In the genomic region with DNA sequence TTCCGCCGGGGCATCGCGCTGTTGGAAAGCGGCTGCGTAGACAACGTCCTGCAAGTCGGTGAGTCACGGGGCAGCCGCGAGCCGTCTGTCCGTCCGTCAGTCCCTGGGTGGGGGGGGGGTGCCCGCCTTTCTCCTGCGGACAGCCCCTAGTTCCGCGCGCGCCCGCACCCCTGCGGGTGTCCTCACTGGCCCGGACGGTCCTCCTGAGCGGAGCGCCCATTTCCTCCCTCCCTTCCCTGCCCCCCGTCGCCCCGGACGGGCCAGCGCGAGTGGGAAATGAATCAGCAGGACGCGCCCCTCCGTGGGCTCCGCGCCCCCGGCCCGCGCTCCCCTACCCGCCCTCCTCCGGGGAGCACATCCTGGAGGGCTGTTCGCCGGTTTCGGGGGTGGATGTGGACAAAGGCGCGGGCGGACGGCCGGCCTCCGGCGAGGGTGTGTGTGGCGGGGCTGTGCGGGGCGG, we compare ENCODE assay signal across 1 cellular context.
TF ChIP-seq lines count a peak whose summit lies in the region.

No MANE protein-coding gene starts in this region.

TF ChIP-seq in HEK293, 187 proteins besides CTCF, POLR2A, EP300 and RAD21 (continued from another document and continues in another):
- TF ChIP-seq, protein P1, sequence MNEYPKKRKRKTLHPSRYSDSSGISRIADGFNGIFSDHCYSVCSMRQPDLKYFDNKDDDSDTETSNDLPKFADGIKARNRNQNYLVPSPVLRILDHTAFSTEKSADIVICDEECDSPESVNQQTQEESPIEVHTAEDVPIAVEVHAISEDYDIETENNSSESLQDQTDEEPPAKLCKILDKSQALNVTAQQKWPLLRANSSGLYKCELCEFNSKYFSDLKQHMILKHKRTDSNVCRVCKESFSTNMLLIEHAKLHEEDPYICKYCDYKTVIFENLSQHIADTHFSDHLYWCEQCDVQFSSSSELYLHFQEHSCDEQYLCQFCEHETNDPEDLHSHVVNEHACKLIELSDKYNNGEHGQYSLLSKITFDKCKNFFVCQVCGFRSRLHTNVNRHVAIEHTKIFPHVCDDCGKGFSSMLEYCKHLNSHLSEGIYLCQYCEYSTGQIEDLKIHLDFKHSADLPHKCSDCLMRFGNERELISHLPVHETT (tag by site-specific recombination; IDR thresholded peaks at IDR 0.05): no peak
- TF ChIP-seq ZNF341 (tag by site-specific recombination; IDR thresholded peaks at IDR 0.05; ENCODE audit: low read depth) (0 out of 2 replicates have a peak, but pooled peaks have one; percentile 11), REPIN1 (tag by site-specific recombination; IDR thresholded peaks at IDR 0.05; ENCODE audit: low read depth) (no peak), ZNF626 (tag by site-specific recombination; IDR thresholded peaks at IDR 0.05) (no peak), ZNF677 (tag by site-specific recombination; IDR thresholded peaks at IDR 0.05) (no peak), ZBTB1 (tag by site-specific recombination; IDR thresholded peaks at IDR 0.05) (no peak), ZNF133 (tag by site-specific recombination; IDR thresholded peaks at IDR 0.05) (no peak), RBAK (tag by site-specific recombination; IDR thresholded peaks at IDR 0.05) (no peak), KLF1 (tag by site-specific recombination; IDR thresholded peaks at IDR 0.05) (peak; percentile 35), ZBTB17 (tag by site-specific recombination; IDR thresholded peaks at IDR 0.05) (no peak), ZNF174 (tag by site-specific recombination; IDR thresholded peaks at IDR 0.05) (no peak), ZNF324 (tag by site-specific recombination; IDR thresholded peaks at IDR 0.05) (no peak), ZBTB8A (tag by site-specific recombination; IDR thresholded peaks at IDR 0.05) (peak; percentile 76), ZNF169 (tag by site-specific recombination; IDR thresholded peaks at IDR 0.05) (no peak), ZNF433 (tag by site-specific recombination; IDR thresholded peaks at IDR 0.05; ENCODE audit: low read depth) (no peak), OSR2 (tag by site-specific recombination; IDR thresholded peaks at IDR 0.05) (no peak), ZBTB7A (tag by site-specific recombination; IDR thresholded peaks at IDR 0.05; ENCODE audit: low read depth) (no peak), EGR2 (tag by site-specific recombination; IDR thresholded peaks at IDR 0.05; ENCODE audit: low read depth) (peak; percentile 92), ZNF658 (tag by site-specific recombination; IDR thresholded peaks at IDR 0.05) (no peak), ZNF37A (tag by site-specific recombination; IDR thresholded peaks at IDR 0.05) (no peak), ZSCAN30 (tag by site-specific recombination; IDR thresholded peaks at IDR 0.05) (peak; percentile 10; the same call in 1 of the 2 replicates), KLF9 (tag by site-specific recombination; IDR thresholded peaks at IDR 0.05; ENCODE audit: low read depth) (peak; percentile 50), GLIS2 (tag by site-specific recombination; IDR thresholded peaks at IDR 0.05) (peak; percentile 93), ZNF366 (tag by site-specific recombination; conservative IDR thresholded peaks at IDR 0.05) (no peak), ZNF274 (IDR thresholded peaks at IDR 0.05; ENCODE audit: low read length) (no peak), ZNF274 (tag by site-specific recombination; IDR thresholded peaks at IDR 0.05; ENCODE audit: borderline replicate concordance) (no peak), ZNF2 (tag by site-specific recombination; IDR thresholded peaks at IDR 0.05) (peak; percentile 50; the same call in 1 of the 2 replicates), ZNF23 (tag by site-specific recombination; IDR thresholded peaks at IDR 0.05; ENCODE audit: borderline replicate concordance) (no peak), ZNF558 (tag by site-specific recombination; IDR thresholded peaks at IDR 0.05) (no peak), ZNF404 (tag by site-specific recombination; IDR thresholded peaks at IDR 0.05) (no peak), BCL11B (tag by site-specific recombination; IDR thresholded peaks at IDR 0.05; ENCODE audit: low read depth) (0 out of 2 replicates have a peak, but pooled peaks have one; percentile 23), ZEB2 (tag by site-specific recombination; IDR thresholded peaks at IDR 0.05) (peak; percentile 42; the same call in 1 of the 2 replicates), ZNF530 (tag by site-specific recombination; IDR thresholded peaks at IDR 0.05; ENCODE audit: low read depth) (no peak)
- TF ChIP-seq, protein P2, sequence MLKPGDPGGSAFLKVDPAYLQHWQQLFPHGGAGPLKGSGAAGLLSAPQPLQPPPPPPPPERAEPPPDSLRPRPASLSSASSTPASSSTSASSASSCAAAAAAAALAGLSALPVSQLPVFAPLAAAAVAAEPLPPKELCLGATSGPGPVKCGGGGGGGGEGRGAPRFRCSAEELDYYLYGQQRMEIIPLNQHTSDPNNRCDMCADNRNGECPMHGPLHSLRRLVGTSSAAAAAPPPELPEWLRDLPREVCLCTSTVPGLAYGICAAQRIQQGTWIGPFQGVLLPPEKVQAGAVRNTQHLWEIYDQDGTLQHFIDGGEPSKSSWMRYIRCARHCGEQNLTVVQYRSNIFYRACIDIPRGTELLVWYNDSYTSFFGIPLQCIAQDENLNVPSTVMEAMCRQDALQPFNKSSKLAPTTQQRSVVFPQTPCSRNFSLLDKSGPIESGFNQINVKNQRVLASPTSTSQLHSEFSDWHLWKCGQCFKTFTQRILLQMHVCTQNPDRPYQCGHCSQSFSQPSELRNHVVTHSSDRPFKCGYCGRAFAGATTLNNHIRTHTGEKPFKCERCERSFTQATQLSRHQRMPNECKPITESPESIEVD (tag by site-specific recombination; IDR thresholded peaks at IDR 0.05): no peak
- TF ChIP-seq, protein P3, sequence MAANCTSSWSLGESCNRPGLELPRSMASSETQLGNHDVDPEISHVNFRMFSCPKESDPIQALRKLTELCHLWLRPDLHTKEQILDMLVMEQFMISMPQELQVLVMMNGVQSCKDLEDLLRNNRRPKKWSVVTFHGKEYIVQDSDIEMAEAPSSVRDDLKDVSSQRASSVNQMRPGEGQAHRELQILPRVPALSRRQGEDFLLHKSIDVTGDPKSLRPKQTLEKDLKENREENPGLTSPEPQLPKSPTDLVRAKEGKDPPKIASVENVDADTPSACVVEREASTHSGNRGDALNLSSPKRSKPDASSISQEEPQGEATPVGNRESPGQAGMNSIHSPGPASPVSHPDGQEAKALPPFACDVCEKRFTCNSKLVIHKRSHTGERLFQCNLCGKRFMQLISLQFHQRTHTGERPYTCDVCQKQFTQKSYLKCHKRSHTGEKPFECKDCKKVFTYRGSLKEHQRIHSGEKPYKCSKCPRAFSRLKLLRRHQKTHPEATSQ (tag by site-specific recombination; IDR thresholded peaks at IDR 0.05): 0 out of 2 replicates have a peak, but pooled peaks have one; percentile 57
- TF ChIP-seq, protein P4, sequence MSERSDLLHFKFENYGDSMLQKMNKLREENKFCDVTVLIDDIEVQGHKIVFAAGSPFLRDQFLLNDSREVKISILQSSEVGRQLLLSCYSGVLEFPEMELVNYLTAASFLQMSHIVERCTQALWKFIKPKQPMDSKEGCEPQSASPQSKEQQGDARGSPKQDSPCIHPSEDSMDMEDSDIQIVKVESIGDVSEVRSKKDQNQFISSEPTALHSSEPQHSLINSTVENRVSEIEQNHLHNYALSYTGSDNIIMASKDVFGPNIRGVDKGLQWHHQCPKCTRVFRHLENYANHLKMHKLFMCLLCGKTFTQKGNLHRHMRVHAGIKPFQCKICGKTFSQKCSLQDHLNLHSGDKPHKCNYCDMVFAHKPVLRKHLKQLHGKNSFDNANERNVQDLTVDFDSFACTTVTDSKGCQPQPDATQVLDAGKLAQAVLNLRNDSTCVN (tag by site-specific recombination; optimal IDR thresholded peaks at IDR 0.05): peak; percentile 88
- TF ChIP-seq, protein P5, sequence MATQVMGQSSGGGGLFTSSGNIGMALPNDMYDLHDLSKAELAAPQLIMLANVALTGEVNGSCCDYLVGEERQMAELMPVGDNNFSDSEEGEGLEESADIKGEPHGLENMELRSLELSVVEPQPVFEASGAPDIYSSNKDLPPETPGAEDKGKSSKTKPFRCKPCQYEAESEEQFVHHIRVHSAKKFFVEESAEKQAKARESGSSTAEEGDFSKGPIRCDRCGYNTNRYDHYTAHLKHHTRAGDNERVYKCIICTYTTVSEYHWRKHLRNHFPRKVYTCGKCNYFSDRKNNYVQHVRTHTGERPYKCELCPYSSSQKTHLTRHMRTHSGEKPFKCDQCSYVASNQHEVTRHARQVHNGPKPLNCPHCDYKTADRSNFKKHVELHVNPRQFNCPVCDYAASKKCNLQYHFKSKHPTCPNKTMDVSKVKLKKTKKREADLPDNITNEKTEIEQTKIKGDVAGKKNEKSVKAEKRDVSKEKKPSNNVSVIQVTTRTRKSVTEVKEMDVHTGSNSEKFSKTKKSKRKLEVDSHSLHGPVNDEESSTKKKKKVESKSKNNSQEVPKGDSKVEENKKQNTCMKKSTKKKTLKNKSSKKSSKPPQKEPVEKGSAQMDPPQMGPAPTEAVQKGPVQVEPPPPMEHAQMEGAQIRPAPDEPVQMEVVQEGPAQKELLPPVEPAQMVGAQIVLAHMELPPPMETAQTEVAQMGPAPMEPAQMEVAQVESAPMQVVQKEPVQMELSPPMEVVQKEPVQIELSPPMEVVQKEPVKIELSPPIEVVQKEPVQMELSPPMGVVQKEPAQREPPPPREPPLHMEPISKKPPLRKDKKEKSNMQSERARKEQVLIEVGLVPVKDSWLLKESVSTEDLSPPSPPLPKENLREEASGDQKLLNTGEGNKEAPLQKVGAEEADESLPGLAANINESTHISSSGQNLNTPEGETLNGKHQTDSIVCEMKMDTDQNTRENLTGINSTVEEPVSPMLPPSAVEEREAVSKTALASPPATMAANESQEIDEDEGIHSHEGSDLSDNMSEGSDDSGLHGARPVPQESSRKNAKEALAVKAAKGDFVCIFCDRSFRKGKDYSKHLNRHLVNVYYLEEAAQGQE (tag by site-specific recombination; IDR thresholded peaks at IDR 0.05): no peak
- TF ChIP-seq, protein P6, sequence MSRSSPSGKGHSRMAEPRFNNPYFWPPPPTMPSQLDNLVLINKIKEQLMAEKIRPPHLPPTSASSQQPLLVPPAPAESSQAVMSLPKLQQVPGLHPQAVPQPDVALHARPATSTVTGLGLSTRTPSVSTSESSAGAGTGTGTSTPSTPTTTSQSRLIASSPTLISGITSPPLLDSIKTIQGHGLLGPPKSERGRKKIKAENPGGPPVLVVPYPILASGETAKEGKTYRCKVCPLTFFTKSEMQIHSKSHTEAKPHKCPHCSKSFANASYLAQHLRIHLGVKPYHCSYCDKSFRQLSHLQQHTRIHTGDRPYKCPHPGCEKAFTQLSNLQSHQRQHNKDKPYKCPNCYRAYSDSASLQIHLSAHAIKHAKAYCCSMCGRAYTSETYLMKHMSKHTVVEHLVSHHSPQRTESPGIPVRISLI (tag by site-specific recombination; IDR thresholded peaks at IDR 0.05): no peak
- TF ChIP-seq, protein P7, sequence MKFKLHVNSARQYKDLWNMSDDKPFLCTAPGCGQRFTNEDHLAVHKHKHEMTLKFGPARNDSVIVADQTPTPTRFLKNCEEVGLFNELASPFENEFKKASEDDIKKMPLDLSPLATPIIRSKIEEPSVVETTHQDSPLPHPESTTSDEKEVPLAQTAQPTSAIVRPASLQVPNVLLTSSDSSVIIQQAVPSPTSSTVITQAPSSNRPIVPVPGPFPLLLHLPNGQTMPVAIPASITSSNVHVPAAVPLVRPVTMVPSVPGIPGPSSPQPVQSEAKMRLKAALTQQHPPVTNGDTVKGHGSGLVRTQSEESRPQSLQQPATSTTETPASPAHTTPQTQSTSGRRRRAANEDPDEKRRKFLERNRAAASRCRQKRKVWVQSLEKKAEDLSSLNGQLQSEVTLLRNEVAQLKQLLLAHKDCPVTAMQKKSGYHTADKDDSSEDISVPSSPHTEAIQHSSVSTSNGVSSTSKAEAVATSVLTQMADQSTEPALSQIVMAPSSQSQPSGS (tag by site-specific recombination; IDR thresholded peaks at IDR 0.05; ENCODE audit: low read depth): no peak
- TF ChIP-seq, protein P8, sequence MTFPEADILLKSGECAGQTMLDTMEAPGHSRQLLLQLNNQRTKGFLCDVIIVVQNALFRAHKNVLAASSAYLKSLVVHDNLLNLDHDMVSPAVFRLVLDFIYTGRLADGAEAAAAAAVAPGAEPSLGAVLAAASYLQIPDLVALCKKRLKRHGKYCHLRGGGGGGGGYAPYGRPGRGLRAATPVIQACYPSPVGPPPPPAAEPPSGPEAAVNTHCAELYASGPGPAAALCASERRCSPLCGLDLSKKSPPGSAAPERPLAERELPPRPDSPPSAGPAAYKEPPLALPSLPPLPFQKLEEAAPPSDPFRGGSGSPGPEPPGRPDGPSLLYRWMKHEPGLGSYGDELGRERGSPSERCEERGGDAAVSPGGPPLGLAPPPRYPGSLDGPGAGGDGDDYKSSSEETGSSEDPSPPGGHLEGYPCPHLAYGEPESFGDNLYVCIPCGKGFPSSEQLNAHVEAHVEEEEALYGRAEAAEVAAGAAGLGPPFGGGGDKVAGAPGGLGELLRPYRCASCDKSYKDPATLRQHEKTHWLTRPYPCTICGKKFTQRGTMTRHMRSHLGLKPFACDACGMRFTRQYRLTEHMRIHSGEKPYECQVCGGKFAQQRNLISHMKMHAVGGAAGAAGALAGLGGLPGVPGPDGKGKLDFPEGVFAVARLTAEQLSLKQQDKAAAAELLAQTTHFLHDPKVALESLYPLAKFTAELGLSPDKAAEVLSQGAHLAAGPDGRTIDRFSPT (tag by site-specific recombination; IDR thresholded peaks at IDR 0.05): 0 out of 2 replicates have a peak, but pooled peaks have one; percentile 28
- TF ChIP-seq, protein P9, sequence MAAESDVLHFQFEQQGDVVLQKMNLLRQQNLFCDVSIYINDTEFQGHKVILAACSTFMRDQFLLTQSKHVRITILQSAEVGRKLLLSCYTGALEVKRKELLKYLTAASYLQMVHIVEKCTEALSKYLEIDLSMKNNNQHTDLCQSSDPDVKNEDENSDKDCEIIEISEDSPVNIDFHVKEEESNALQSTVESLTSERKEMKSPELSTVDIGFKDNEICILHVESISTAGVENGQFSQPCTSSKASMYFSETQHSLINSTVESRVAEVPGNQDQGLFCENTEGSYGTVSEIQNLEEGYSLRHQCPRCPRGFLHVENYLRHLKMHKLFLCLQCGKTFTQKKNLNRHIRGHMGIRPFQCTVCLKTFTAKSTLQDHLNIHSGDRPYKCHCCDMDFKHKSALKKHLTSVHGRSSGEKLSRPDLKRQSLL (tag by site-specific recombination; IDR thresholded peaks at IDR 0.05): no peak
- TF ChIP-seq, protein P10, sequence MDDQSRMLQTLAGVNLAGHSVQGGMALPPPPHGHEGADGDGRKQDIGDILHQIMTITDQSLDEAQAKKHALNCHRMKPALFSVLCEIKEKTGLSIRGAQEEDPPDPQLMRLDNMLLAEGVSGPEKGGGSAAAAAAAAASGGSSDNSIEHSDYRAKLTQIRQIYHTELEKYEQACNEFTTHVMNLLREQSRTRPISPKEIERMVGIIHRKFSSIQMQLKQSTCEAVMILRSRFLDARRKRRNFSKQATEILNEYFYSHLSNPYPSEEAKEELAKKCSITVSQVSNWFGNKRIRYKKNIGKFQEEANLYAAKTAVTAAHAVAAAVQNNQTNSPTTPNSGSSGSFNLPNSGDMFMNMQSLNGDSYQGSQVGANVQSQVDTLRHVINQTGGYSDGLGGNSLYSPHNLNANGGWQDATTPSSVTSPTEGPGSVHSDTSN (CRISPR knock-in tag; IDR thresholded peaks at IDR 0.05): no peak
- TF ChIP-seq, protein P11, sequence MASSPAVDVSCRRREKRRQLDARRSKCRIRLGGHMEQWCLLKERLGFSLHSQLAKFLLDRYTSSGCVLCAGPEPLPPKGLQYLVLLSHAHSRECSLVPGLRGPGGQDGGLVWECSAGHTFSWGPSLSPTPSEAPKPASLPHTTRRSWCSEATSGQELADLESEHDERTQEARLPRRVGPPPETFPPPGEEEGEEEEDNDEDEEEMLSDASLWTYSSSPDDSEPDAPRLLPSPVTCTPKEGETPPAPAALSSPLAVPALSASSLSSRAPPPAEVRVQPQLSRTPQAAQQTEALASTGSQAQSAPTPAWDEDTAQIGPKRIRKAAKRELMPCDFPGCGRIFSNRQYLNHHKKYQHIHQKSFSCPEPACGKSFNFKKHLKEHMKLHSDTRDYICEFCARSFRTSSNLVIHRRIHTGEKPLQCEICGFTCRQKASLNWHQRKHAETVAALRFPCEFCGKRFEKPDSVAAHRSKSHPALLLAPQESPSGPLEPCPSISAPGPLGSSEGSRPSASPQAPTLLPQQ (tag by site-specific recombination; IDR thresholded peaks at IDR 0.05): no peak
